14 cellular contexts compared by ENCODE assay signal in genomic region chr20:38501858-38502431, GRCh38.
DNase-seq lines count a peak whose midpoint lies in the region; ATAC-seq, FAIRE-seq and TF ChIP-seq lines count a peak whose summit lies in the region.
"Had no signal": no experiment of that assay in that cellular context is flagged by ENCODE, and none has a peak within 500 bp of the region (broad histone marks: within the 10 kb centered on the region; RNA-seq: fewer than 3 reads in every experiment).

No MANE protein-coding gene starts in this region.

- FAIRE-seq in islet of Langerhans (lab: Jason Lieb, UNC), result peak; percentile 85
- FAIRE-seq: A549, K562 had no signal

- TF ChIP-seq CTCF in C4-2B (conservative IDR thresholded peaks at IDR 0.05), result no peak

- H3K27ac ChIP-seq in C4-2B, result peak overlapping the region; percentile 75
- H3K27ac ChIP-seq: A549, GM23248 had no signal

- DNase-seq in DMS53 treated with DMSO at 0.1 percent for 48 hours (lab: John Stamatoyannopoulos, UW; ENCODE audit: unreplicated experiment) (peak; percentile 10), NCI-H2081 treated with DMSO at 0.1 percent for 48 hours (lab: John Stamatoyannopoulos, UW) (peak; percentile 10), islet precursor cell (no peak), dedifferentiated amniotic fluid mesenchymal stem cell (ENCODE audit: extremely low spot score) (no peak)
- DNase-seq: BE2C; Caco-2; CD8-positive, alpha-beta T cell; GM23248; H7 had no signal

- ATAC-seq in GM19023 (IDR thresholded peaks at IDR 0.05; ENCODE audit: unreplicated experiment), result no peak
- ATAC-seq: A549; CD8-positive, alpha-beta T cell; K562 had no signal

Comparison
In these comparisons a context has a peak if more than half of its experiments do, and no peak if none do; other contexts are left out.
1. DNase-seq: peak in DMS53 treated with DMSO at 0.1 percent for 48 hours (single experiment) and NCI-H2081 treated with DMSO at 0.1 percent for 48 hours (single experiment); none in islet precursor cell (single experiment) and dedifferentiated amniotic fluid mesenchymal stem cell (single experiment).